In the genomic region with DNA sequence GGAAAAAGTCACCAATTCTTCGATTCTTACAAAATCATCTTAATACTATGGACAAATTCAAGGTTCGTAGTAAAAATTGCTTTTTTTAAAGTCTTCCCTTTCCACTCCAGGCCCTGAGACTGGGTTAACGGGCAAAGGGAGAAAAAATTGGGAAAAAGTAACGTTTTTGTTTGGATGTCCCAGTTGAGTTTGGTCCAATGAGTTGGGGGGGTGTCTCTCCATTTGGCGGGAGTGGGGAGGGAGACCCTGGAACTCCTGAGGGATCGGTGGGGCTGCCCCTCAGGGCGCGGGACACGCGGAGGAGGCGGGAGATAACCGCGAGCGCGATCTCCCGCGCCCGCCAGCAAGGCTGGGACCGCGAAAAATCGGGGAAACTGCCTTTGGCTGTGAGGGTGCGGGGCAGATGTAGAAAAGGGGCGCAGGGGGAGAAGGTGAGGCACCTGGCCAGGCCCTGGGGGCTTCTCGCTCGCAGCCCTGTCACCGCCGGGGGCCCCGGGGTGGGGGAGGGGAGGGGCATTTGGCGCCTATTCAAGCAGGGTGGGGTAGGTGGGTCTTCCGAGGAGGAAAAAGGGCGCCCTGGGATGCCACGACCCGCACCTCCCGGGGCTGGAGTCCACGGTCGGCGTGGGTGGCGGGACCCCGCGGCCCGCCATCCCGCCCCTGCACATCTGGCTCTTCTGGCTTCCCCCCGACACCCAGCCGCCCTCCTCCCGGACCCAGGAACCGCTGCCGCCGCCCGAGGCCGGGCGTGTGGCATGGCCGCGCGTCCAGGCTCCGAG, we compare ENCODE assay signal across 1 cellular context.
A peak's percentile ranks its signal among the peaks of the same experiment; 100 is the strongest.
TF ChIP-seq lines count a peak whose summit lies in the region.

No MANE protein-coding gene starts in this region.

TF ChIP-seq in HEK293, 187 proteins besides CTCF, POLR2A, EP300 and RAD21 (continued from another document):
- TF ChIP-seq KLF7 (tag by site-specific recombination; IDR thresholded peaks at IDR 0.05; ENCODE audit: borderline replicate concordance) (peak; percentile 37; the same call in 1 of the 2 replicates), ZNF335 (tag by site-specific recombination; conservative IDR thresholded peaks at IDR 0.05) (peak; percentile 77), GLIS1 (tag by site-specific recombination; IDR thresholded peaks at IDR 0.05) (peak; percentile 48), KLF8 (tag by site-specific recombination; IDR thresholded peaks at IDR 0.05) (peak; percentile 76), ZNF629 (tag by site-specific recombination; IDR thresholded peaks at IDR 0.05) (no peak), HOXC10 (CRISPR knock-in tag; IDR thresholded peaks at IDR 0.05) (peak; percentile 96), ZNF654 (tag by site-specific recombination; IDR thresholded peaks at IDR 0.05; ENCODE audit: low read depth) (no peak), IKZF3 (tag by site-specific recombination; IDR thresholded peaks at IDR 0.05) (0 out of 2 replicates have a peak, but pooled peaks have one; percentile 31), GLIS2 (tag by site-specific recombination; IDR thresholded peaks at IDR 0.05) (peak; percentile 96), SP7 (tag by site-specific recombination; IDR thresholded peaks at IDR 0.05) (peak; percentile 14; the same call in 1 of the 2 replicates), KLF16 (tag by site-specific recombination; IDR thresholded peaks at IDR 0.05) (0 out of 2 replicates have a peak, but pooled peaks have one; percentile 4)
- TF ChIP-seq, protein P1, sequence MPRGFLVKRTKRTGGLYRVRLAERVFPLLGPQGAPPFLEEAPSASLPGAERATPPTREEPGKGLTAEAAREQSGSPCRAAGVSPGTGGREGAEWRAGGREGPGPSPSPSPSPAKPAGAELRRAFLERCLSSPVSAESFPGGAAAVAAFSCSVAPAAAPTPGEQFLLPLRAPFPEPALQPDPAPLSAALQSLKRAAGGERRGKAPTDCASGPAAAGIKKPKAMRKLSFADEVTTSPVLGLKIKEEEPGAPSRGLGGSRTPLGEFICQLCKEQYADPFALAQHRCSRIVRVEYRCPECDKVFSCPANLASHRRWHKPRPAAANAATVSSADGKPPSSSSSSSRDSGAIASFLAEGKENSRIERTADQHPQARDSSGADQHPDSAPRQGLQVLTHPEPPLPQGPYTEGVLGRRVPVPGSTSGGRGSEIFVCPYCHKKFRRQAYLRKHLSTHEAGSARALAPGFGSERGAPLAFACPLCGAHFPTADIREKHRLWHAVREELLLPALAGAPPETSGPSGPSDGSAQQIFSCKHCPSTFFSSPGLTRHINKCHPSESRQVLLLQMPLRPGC (tag by site-specific recombination; IDR thresholded peaks at IDR 0.05), result peak; percentile 24; the same call in 1 of the 2 replicates
- TF ChIP-seq, protein P2, sequence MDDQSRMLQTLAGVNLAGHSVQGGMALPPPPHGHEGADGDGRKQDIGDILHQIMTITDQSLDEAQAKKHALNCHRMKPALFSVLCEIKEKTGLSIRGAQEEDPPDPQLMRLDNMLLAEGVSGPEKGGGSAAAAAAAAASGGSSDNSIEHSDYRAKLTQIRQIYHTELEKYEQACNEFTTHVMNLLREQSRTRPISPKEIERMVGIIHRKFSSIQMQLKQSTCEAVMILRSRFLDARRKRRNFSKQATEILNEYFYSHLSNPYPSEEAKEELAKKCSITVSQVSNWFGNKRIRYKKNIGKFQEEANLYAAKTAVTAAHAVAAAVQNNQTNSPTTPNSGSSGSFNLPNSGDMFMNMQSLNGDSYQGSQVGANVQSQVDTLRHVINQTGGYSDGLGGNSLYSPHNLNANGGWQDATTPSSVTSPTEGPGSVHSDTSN (CRISPR knock-in tag; IDR thresholded peaks at IDR 0.05), result peak; percentile 61
- TF ChIP-seq, protein P3, sequence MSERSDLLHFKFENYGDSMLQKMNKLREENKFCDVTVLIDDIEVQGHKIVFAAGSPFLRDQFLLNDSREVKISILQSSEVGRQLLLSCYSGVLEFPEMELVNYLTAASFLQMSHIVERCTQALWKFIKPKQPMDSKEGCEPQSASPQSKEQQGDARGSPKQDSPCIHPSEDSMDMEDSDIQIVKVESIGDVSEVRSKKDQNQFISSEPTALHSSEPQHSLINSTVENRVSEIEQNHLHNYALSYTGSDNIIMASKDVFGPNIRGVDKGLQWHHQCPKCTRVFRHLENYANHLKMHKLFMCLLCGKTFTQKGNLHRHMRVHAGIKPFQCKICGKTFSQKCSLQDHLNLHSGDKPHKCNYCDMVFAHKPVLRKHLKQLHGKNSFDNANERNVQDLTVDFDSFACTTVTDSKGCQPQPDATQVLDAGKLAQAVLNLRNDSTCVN (tag by site-specific recombination; optimal IDR thresholded peaks at IDR 0.05), result peak; percentile 74
